In the genomic region with DNA sequence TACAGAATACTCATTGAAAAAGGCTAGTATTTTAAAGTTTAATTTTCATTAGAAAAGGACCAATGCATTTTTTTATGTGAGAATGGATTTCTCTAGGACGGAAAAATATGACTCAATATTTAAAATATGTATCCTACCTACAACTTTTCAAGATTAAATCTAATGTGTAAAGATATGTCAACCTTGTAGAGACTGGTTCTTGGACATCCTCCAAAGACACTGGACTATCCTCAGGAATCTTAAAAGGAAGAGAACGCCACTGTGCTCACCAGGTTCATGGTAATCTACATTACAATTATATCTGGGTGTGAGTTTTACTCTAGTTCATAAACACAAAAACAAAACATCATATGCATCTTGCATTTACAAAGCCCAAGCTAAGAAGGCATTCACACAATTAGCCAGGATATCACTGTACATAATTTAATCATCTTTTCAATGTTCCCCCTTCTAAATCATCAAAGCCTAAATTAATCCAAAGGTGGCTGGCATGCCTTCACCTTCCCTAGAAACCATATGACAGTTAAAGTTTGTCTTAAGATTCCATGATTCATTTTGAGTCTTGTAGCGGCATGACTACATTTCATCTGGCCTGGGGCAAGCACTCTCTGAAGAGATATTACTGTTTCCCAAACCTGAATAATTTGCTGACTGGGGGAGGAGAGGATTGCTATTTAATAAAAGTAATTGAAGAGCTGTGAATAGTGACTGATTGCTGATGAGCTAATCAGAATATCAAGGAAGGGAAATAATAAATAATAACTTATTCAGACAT, we compare ENCODE assay signal across 2 cellular contexts.
TF ChIP-seq lines count a peak whose summit lies in the region.

No MANE protein-coding gene starts in this region.

TF ChIP-seq in HepG2, 621 proteins besides CTCF, POLR2A, EP300 and RAD21:
- TF ChIP-seq SKI (IDR thresholded peaks at IDR 0.05; ENCODE audit: partially characterized antibody) (no peak), SRSF9 (IDR thresholded peaks at IDR 0.05; ENCODE audit: borderline replicate concordance, insufficient read depth, low read depth, low read length, poor library complexity, severe bottlenecking) (no peak)

TF ChIP-seq in SK-N-SH, 30 proteins besides CTCF, POLR2A, EP300 and RAD21:
- TF ChIP-seq, protein P1, sequence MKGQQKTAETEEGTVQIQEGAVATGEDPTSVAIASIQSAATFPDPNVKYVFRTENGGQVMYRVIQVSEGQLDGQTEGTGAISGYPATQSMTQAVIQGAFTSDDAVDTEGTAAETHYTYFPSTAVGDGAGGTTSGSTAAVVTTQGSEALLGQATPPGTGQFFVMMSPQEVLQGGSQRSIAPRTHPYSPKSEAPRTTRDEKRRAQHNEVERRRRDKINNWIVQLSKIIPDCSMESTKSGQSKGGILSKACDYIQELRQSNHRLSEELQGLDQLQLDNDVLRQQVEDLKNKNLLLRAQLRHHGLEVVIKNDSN (IDR thresholded peaks at IDR 0.05; ENCODE audit: borderline replicate concordance, low read depth) = no peak
- TF ChIP-seq NRF1 (IDR thresholded peaks at IDR 0.05; ENCODE audit: low read depth, low read length) (no peak), FOSL2 (IDR thresholded peaks at IDR 0.05; ENCODE audit: borderline replicate concordance, low read depth) (peak; percentile 48; the same call in 1 of the 2 replicates), JUND (IDR thresholded peaks at IDR 0.05) (peak; percentile 62), MEF2A (IDR thresholded peaks at IDR 0.05; ENCODE audit: borderline replicate concordance, low read depth) (no peak), TCF12 (IDR thresholded peaks at IDR 0.05) (peak; percentile 54), RXRA (IDR thresholded peaks at IDR 0.05; ENCODE audit: borderline replicate concordance, low read depth) (no peak), YY1 (IDR thresholded peaks at IDR 0.05; ENCODE audit: low read depth) (no peak), NFIC (IDR thresholded peaks at IDR 0.05; ENCODE audit: borderline replicate concordance) (peak; percentile 72), TEAD4 (IDR thresholded peaks at IDR 0.05; ENCODE audit: borderline replicate concordance, insufficient read depth) (no peak), ELF1 (IDR thresholded peaks at IDR 0.05) (no peak)
- TF ChIP-seq, protein P2, sequence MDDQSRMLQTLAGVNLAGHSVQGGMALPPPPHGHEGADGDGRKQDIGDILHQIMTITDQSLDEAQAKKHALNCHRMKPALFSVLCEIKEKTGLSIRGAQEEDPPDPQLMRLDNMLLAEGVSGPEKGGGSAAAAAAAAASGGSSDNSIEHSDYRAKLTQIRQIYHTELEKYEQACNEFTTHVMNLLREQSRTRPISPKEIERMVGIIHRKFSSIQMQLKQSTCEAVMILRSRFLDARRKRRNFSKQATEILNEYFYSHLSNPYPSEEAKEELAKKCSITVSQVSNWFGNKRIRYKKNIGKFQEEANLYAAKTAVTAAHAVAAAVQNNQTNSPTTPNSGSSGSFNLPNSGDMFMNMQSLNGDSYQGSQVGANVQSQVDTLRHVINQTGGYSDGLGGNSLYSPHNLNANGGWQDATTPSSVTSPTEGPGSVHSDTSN (IDR thresholded peaks at IDR 0.05) = peak; percentile 60; the same call in 1 of the 2 replicates
